21 cellular contexts compared by ENCODE assay signal in genomic region chr5:107165296-107165695, GRCh38.
DNase-seq lines count a peak whose midpoint lies in the region; ATAC-seq, FAIRE-seq and TF ChIP-seq lines count a peak whose summit lies in the region.
"Had no signal": no experiment of that assay in that cellular context is flagged by ENCODE, and none has a peak within 500 bp of the region (broad histone marks: within the 10 kb centered on the region; RNA-seq: fewer than 3 reads in every experiment).

No MANE protein-coding gene starts in this region.

- H3K4me3 Mint-ChIP-seq in T-helper 17 cell: no peak overlapping the region
- H3K4me3 Mint-ChIP-seq: CD14-positive monocyte; CD4-positive, alpha-beta memory T cell; CD4-positive, CD25-positive, alpha-beta regulatory T cell; CD8-positive, alpha-beta memory T cell had no signal

- H2BK15ac ChIP-seq in IMR-90 (ENCODE audit: low read depth, low read length): no peak overlapping the region
- H2BK15ac ChIP-seq in H1 (ENCODE audit: low read length): no peak overlapping the region

- in situ Hi-C loops in HepG2 (cut with HindIII; ENCODE audit: extremely low pct_ligation_motif_present, low pct_unique_long_range_greater_than_20kb) (no loop called here), IMR-90 (cut with MboI; ENCODE audit: low sequenced_read_pairs) (no loop called here)

- no peaks in the 10 kb centered on the region for H3K27me3 ChIP-seq in HepG2 (ENCODE audit: control insufficient read depth in 1 of 2, insufficient read depth in 2 of 2, low read length in 2 of 2)
- no peaks in the 10 kb centered on the region for H3K27me3 ChIP-seq in right lobe of liver
- no peaks in the 10 kb centered on the region for H3K27me3 ChIP-seq in IMR-90 (ENCODE audit: control insufficient read depth, insufficient read depth, low read length)
- no peaks in the 10 kb centered on the region for H3K27me3 ChIP-seq in H1 (replicated peaks in 1 of 4; ENCODE audit: control insufficient read depth in 3 of 4, extremely low read depth in 1 of 4, insufficient read depth in 3 of 4, low read length in 3 of 4)
- H3K27me3 ChIP-seq: BE2C, BLaER1 had no signal

- H2BK120ac ChIP-seq in IMR-90 (ENCODE audit: low read depth, low read length) (no peak overlapping the region), H1 (replicated peaks; ENCODE audit: low read depth, low read length) (no peak overlapping the region)

- H3K4me3 ChIP-seq in HepG2 (replicated peaks in 1 of 3; ENCODE audit: insufficient read depth in 1 of 3, low read depth in 2 of 3, low read length in 3 of 3) (no peak overlapping the region), right lobe of liver (no peak overlapping the region), IMR-90 (ENCODE audit: insufficient read depth, low read depth, low read length) (no peak overlapping the region), H1 (ENCODE audit: extremely low read depth in 1 of 4, insufficient read depth in 2 of 4, low read depth in 3 of 4, low read length in 4 of 4) (no peak overlapping the region)
- H3K4me3 ChIP-seq: BLaER1 had no signal

- H3K27ac ChIP-seq in HepG2 (ENCODE audit: extremely low read length, insufficient read depth, low read length) (no peak overlapping the region), right lobe of liver (no peak overlapping the region), IMR-90 (ENCODE audit: insufficient read depth, low read length) (no peak overlapping the region), H1 (ENCODE audit: low read depth, low read length) (no peak overlapping the region)
- H3K27ac ChIP-seq: 22Rv1, BLaER1 had no signal

- H4K5ac ChIP-seq in IMR-90 (ENCODE audit: low read depth, low read length) (no peak overlapping the region), H1 (ENCODE audit: insufficient read length, low read depth, low read length) (no peak overlapping the region)

- no peak overlapping the region for H2BK20ac ChIP-seq in IMR-90 (ENCODE audit: low read depth, low read length)
- no peak overlapping the region for H2BK20ac ChIP-seq in H1 (ENCODE audit: low read length)

- no TSS peak for BruUV-seq in HepG2 (replicated peaks; lab: Mats Ljungman, UMichigan)
- BruUV-seq in IMR-90 (replicated peaks; lab: Mats Ljungman, UMichigan): no TSS peak

- H3K18ac ChIP-seq in IMR-90 (ENCODE audit: low read depth, low read length): no peak overlapping the region
- H3K18ac ChIP-seq in H1 (ENCODE audit: extremely low read depth, low read length): no peak overlapping the region

- TF ChIP-seq EP300 in HepG2 (IDR thresholded peaks at IDR 0.05; ENCODE audit: low read depth in 2 of 2, low read length in 2 of 2): no peak
- no peak for TF ChIP-seq EP300 in HepG2 (CRISPR knock-in tag; IDR thresholded peaks at IDR 0.05; ENCODE audit: borderline replicate concordance)
- no peak for TF ChIP-seq EP300 in H1 (IDR thresholded peaks at IDR 0.05; ENCODE audit: borderline replicate concordance in 1 of 2, low read depth in 2 of 2, low read length in 2 of 2)

- no peaks in the 10 kb centered on the region for H3K36me3 ChIP-seq in HepG2 (replicated peaks in 1 of 2; ENCODE audit: control insufficient read depth in 1 of 2, insufficient read depth in 2 of 2, low read length in 2 of 2)
- no peaks in the 10 kb centered on the region for H3K36me3 ChIP-seq in right lobe of liver
- no peaks in the 10 kb centered on the region for H3K36me3 ChIP-seq in IMR-90 (ENCODE audit: control insufficient read depth, insufficient read depth, low read length)
- H3K36me3 ChIP-seq in H1 (ENCODE audit: control insufficient read depth in 2 of 4, insufficient read depth in 4 of 4, low read length in 3 of 4): peaks cover 0 to 1% (median 0%) of the 10 kb centered on the region in 4 experiments; a peak in 2 of 8 replicates
- H3K36me3 ChIP-seq: BE2C, BLaER1 had no signal

- H4K8ac ChIP-seq in IMR-90 (ENCODE audit: low read depth in 2 of 2, low read length in 2 of 2) (no peak overlapping the region), H1 (ENCODE audit: extremely low read depth, insufficient read depth, low read length) (no peak overlapping the region)

- 0% methylated on average over 2 of the region's 2 CpGs for WGBS in HepG2 (ENCODE audit: low lambda C conversion rate)
- WGBS in right lobe of liver (ENCODE audit: insufficient coverage, low coverage, low lambda C conversion rate, missing lambda C conversion rate): 36% methylated on average over 2 of the region's 2 CpGs
- WGBS in IMR-90 (ENCODE audit: extremely low coverage in 2 of 2, insufficient read length in 1 of 2), 2 experiments: 29% methylated on average over 1 of the region's 2 CpGs; no CpG with 5 or more reads in 1 of the 2 experiments
- 42% methylated on average over 2 of the region's 2 CpGs; no CpG with 5 or more reads in 1 of the 2 experiments for WGBS in H1 (ENCODE audit: extremely low coverage in 1 of 2, insufficient coverage in 1 of 2, insufficient read length in 1 of 2, insufficient replicate concordance in 2 of 2, low coverage in 1 of 2, low lambda C conversion rate in 2 of 2, missing lambda C conversion rate in 1 of 2), 2 experiments

- H3K9ac ChIP-seq in HepG2 (ENCODE audit: insufficient read depth, low read depth, low read length): no peak overlapping the region
- no peak overlapping the region for H3K9ac ChIP-seq in IMR-90 (ENCODE audit: low read depth, low read length)
- no peak overlapping the region for H3K9ac ChIP-seq in H1 (replicated peaks in 1 of 4; ENCODE audit: extremely low read depth in 1 of 4, low read depth in 3 of 4, low read length in 3 of 4)
- H3K9ac ChIP-seq: BLaER1 had no signal

- H4K91ac ChIP-seq in IMR-90 (ENCODE audit: insufficient read depth, low read depth, low read length): no peak overlapping the region
- H4K91ac ChIP-seq in H1 (replicated peaks; ENCODE audit: insufficient read length, low read length): no peak overlapping the region

- no peaks in the 10 kb centered on the region for H3K36me3 Mint-ChIP-seq in T-helper 17 cell (ENCODE audit: low read depth)
- H3K36me3 Mint-ChIP-seq: CD14-positive monocyte; CD4-positive, alpha-beta memory T cell; CD4-positive, CD25-positive, alpha-beta regulatory T cell; CD8-positive, alpha-beta memory T cell had no signal

- no peak overlapping the region for H3K23ac ChIP-seq in IMR-90 (ENCODE audit: low read depth, low read length)
- H3K23ac ChIP-seq in H1 (ENCODE audit: insufficient read length): no peak overlapping the region

- no peaks in the 10 kb centered on the region for H3K4me1 ChIP-seq in HepG2 (ENCODE audit: insufficient read depth, low read length)
- H3K4me1 ChIP-seq in right lobe of liver: no peaks in the 10 kb centered on the region
- H3K4me1 ChIP-seq in IMR-90 (ENCODE audit: control insufficient read depth, insufficient read depth, low read length): no peaks in the 10 kb centered on the region
- H3K4me1 ChIP-seq in H1 (replicated peaks in 1 of 4; ENCODE audit: control insufficient read depth in 3 of 4, insufficient read depth in 4 of 4, low read length in 3 of 4): no peaks in the 10 kb centered on the region
- H3K4me1 ChIP-seq: BE2C, BLaER1 had no signal

- H2AK5ac ChIP-seq in IMR-90 (ENCODE audit: low read depth, low read length) (no peak overlapping the region), H1 (ENCODE audit: low read depth, low read length) (no peak overlapping the region)

- H3K9me1 ChIP-seq in IMR-90 (ENCODE audit: insufficient read depth, low read length): no peaks in the 10 kb centered on the region

- TF ChIP-seq POLR2A in HepG2 (IDR thresholded peaks at IDR 0.05; ENCODE audit: insufficient read depth in 1 of 2, low read depth in 2 of 2, low read length in 2 of 2) (no peak), right lobe of liver (IDR thresholded peaks at IDR 0.05) (no peak), IMR-90 (IDR thresholded peaks at IDR 0.05; ENCODE audit: low read depth, low read length) (no peak), H1 (IDR thresholded peaks at IDR 0.05; ENCODE audit: control extremely low read depth in 1 of 2, low read depth in 2 of 2, low read length in 2 of 2) (no peak)

- no peak for FAIRE-seq in HepG2 (lab: Jason Lieb, UNC)
- FAIRE-seq in H1 (lab: Jason Lieb, UNC): no peak
- FAIRE-seq: G401.6, GM12891, GM19239 had no signal

- H2BK5ac ChIP-seq in IMR-90 (ENCODE audit: low read depth, low read length, poor library complexity, severe bottlenecking): no peak overlapping the region
- no peak overlapping the region for H2BK5ac ChIP-seq in H1 (ENCODE audit: low read depth, low read length)

- no peaks in the 10 kb centered on the region for H3K79me2 ChIP-seq in HepG2 (ENCODE audit: insufficient read depth, low read length)
- no peaks in the 10 kb centered on the region for H3K79me2 ChIP-seq in H1 (ENCODE audit: control insufficient read depth in 1 of 2, insufficient read depth in 2 of 2, low read length in 2 of 2)

- CTCF ChIA-PET in HepG2 (lab: Yijun Ruan, JAX; ENCODE audit: low intra/inter-chr PET ratio, low total read pairs) (no interaction called here), IMR-90 (lab: Yijun Ruan, JAX) (interaction anchor here (0.6 kb wide), 1 partner anchor 20 kb away, joined by 3 read pairs; no protein-coding TSS in a partner anchor), H1 (lab: Charles Lee; ENCODE audit: partially characterized antibody) (no interaction called here)

- H2AK9ac ChIP-seq in IMR-90 (replicated peaks; ENCODE audit: low read depth, low read length, poor library complexity): no peak overlapping the region

- dilution Hi-C loops in IMR-90 (cut with HindIII; ENCODE audit: low sequenced_read_pairs, unreplicated experiment): no loop called here

- TF ChIP-seq RAD21 in HepG2 (CRISPR knock-in tag; IDR thresholded peaks at IDR 0.05) (no peak), IMR-90 (IDR thresholded peaks at IDR 0.05; ENCODE audit: low read length) (no peak), H1 (IDR thresholded peaks at IDR 0.05 in 1 of 2, conservative IDR thresholded peaks at IDR 0.05 in 1 of 2; ENCODE audit: low read depth in 2 of 2, low read length in 2 of 2) (no peak)

- ATAC-seq in HepG2 (no peak), right lobe of liver (no peak), IMR-90 (ENCODE audit: low read depth) (no peak), T-helper 17 cell (no peak)

- H3K4me1 Mint-ChIP-seq in T-helper 17 cell: no peaks in the 10 kb centered on the region
- H3K4me1 Mint-ChIP-seq: CD14-positive monocyte; CD4-positive, alpha-beta memory T cell; CD4-positive, CD25-positive, alpha-beta regulatory T cell; CD8-positive, alpha-beta memory T cell had no signal

- no peaks in the 10 kb centered on the region for H3K23me2 ChIP-seq in H1 (ENCODE audit: low read depth, low read length)

- H3K14ac ChIP-seq in IMR-90 (replicated peaks; ENCODE audit: low read depth, low read length): no peak overlapping the region
- H3K14ac ChIP-seq in H1 (ENCODE audit: insufficient read length): no peak overlapping the region

- DNase-seq in HepG2 (ENCODE audit: low spot score) (no peak), right lobe of liver (no peak), IMR-90 (no peak), H1 (ENCODE audit: low read depth in 1 of 2, low spot score in 2 of 2) (no peak), NCI-H128 (lab: John Stamatoyannopoulos, UW; ENCODE audit: unreplicated experiment) (no peak), T-helper 17 cell (no peak)
- DNase-seq: ACHN; BE2C; C1 segment of cervical spinal cord; CD4-positive, alpha-beta memory T cell; CD4-positive, CD25-positive, alpha-beta regulatory T cell; CD8-positive, alpha-beta memory T cell; COR-L47; DMS79 treated with DMSO at 0.1 percent for 48 hours; GF-D8 had no signal

- intact Hi-C loops in HepG2 (cut with micrococcal nuclease; ENCODE audit: unreplicated experiment) (no loop called here), right lobe of liver (cut with DNase I) (no loop called here), IMR-90 (cut with micrococcal nuclease) (no loop called here)

- H3K56ac ChIP-seq in IMR-90 (ENCODE audit: extremely low read depth, insufficient read depth, low read length) (no peak overlapping the region), H1 (replicated peaks; ENCODE audit: insufficient read length, low read depth, low read length) (no peak overlapping the region)

- no peak for TF ChIP-seq CTCF in HepG2 (CRISPR knock-in tag; IDR thresholded peaks at IDR 0.05)
- no peak for TF ChIP-seq CTCF in right lobe of liver (IDR thresholded peaks at IDR 0.05)
- no peak for TF ChIP-seq CTCF in IMR-90 (conservative IDR thresholded peaks at IDR 0.05; ENCODE audit: low read depth, low read length)
- TF ChIP-seq CTCF in H1 (IDR thresholded peaks at IDR 0.05; ENCODE audit: control extremely low read depth in 1 of 3, insufficient read depth in 1 of 3, low read depth in 1 of 3, low read length in 3 of 3): no peak

- H3K9me3 ChIP-seq in HepG2 (ENCODE audit: low read length): peaks cover 32% of the 10 kb centered on the region
- no peaks in the 10 kb centered on the region for H3K9me3 ChIP-seq in right lobe of liver
- no peaks in the 10 kb centered on the region for H3K9me3 ChIP-seq in IMR-90 (ENCODE audit: control insufficient read depth, insufficient read depth, low read length)
- peaks cover 1 to 5% of the 10 kb centered on the region in 2 experiments; a peak in 3 of 4 replicates for H3K9me3 ChIP-seq in H1 (ENCODE audit: insufficient read depth in 2 of 2, low read depth in 1 of 2, low read length in 1 of 2)
- no peaks in the 10 kb centered on the region for H3K9me3 ChIP-seq in T-helper 17 cell (ENCODE audit: control insufficient read depth, low read length, poor library complexity, severe bottlenecking)

- H3K4me2 ChIP-seq in HepG2 (ENCODE audit: low read depth, low read length) (no peak overlapping the region), IMR-90 (ENCODE audit: low read depth, low read length) (no peak overlapping the region), H1 (ENCODE audit: insufficient read depth in 1 of 2, low read depth in 2 of 2, low read length in 2 of 2) (no peak overlapping the region)
- H3K4me2 ChIP-seq: BLaER1 had no signal

- POLR2A ChIA-PET in HepG2 (lab: Yijun Ruan, JAX): no interaction called here
- POLR2A ChIA-PET in IMR-90 (lab: Charles Lee; ENCODE audit: unreplicated experiment): no interaction called here
- POLR2A ChIA-PET in H1 (lab: Charles Lee; ENCODE audit: partially characterized antibody): no interaction called here

- H3K27ac Mint-ChIP-seq in T-helper 17 cell: no peak overlapping the region
- H3K27ac Mint-ChIP-seq: CD14-positive monocyte; CD4-positive, alpha-beta memory T cell; CD4-positive, CD25-positive, alpha-beta regulatory T cell; CD8-positive, alpha-beta memory T cell had no signal

- H2BK12ac ChIP-seq in H1 (ENCODE audit: low read depth, low read length): no peak overlapping the region

- no peaks in the 10 kb centered on the region for H3K79me1 ChIP-seq in IMR-90 (ENCODE audit: low read depth in 1 of 2, low read length in 2 of 2)
- no peaks in the 10 kb centered on the region for H3K79me1 ChIP-seq in H1 (ENCODE audit: low read depth, low read length)

- H4K20me1 ChIP-seq in HepG2 (ENCODE audit: insufficient read depth, low read length) (no peaks in the 10 kb centered on the region), IMR-90 (ENCODE audit: insufficient read depth, low read length) (no peaks in the 10 kb centered on the region), H1 (replicated peaks in 1 of 2; ENCODE audit: control insufficient read depth in 1 of 2, insufficient read depth in 2 of 2, low read length in 2 of 2) (no peaks in the 10 kb centered on the region)
- H4K20me1 ChIP-seq: BLaER1 had no signal

- H3K4ac ChIP-seq in IMR-90 (ENCODE audit: low read depth, low read length) (no peak overlapping the region), H1 (replicated peaks; ENCODE audit: insufficient read length, low read depth, low read length) (no peak overlapping the region)

- H2AFZ ChIP-seq in HepG2 (ENCODE audit: low read length) (no peak overlapping the region), IMR-90 (replicated peaks; ENCODE audit: low read length, poor library complexity) (no peak overlapping the region), H1 (ENCODE audit: low read length) (no peak overlapping the region)

- H3K27me3 Mint-ChIP-seq in T-helper 17 cell: no peaks in the 10 kb centered on the region
- H3K27me3 Mint-ChIP-seq: CD4-positive, alpha-beta memory T cell; CD4-positive, CD25-positive, alpha-beta regulatory T cell had no signal

Comparison
In these comparisons a context has a peak if more than half of its experiments do, and no peak if none do; other contexts are left out.
1. Of the 41 proteins assayed by ChIP-seq in both HepG2 and H1: peak only in HepG2: none; only in H1: none; in both: MAFK; in neither: 40.